Comparison of ENCODE assay signal across 8 cellular contexts in the genomic region with DNA sequence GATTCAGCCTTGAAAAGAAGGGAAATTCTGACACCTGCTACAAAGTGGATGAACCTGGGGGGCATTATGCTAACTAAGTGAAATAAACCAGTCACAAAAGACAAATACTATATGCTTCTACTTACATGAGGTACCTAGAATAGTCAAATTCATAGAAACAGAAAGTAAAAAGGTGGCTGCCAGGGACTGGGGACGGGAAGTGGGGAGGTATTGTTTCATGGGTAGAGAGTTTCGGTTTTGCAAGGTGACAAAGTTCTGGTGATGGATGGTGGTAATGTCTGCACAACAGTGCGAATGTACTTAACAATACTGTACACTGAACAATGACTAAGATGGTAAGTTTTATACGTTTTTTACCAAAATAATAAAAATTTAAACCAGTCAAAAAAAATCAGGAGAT. TPM values are rescaled to one million over a fixed set of nuclear protein-coding genes. Genes with fewer than 3 reads are reported as not detected.
DNase-seq lines count a peak whose midpoint lies in the region; ATAC-seq and TF ChIP-seq lines count a peak whose summit lies in the region.

No MANE protein-coding gene starts in this region.

- H3K4me1 ChIP-seq in colonic mucosa: no peaks in the 10 kb centered on the region

- no peaks in the 10 kb centered on the region for H3K36me3 ChIP-seq in SU-DHL-6 (ENCODE audit: low read length)
- no peaks in the 10 kb centered on the region for H3K36me3 ChIP-seq in colonic mucosa

- no peaks in the 10 kb centered on the region for H3K79me2 ChIP-seq in SU-DHL-6 (ENCODE audit: insufficient read depth, low read length)

- H3K9me2 ChIP-seq in SU-DHL-6 (replicated peaks; ENCODE audit: insufficient read depth, low read length): no peaks in the 10 kb centered on the region

- H3K27me3 ChIP-seq in SU-DHL-6 (ENCODE audit: low read length): no peaks in the 10 kb centered on the region
- no peaks in the 10 kb centered on the region for H3K27me3 ChIP-seq in colonic mucosa

- H2AFZ ChIP-seq in SU-DHL-6 (ENCODE audit: low read depth, low read length, severe bottlenecking): no peak overlapping the region

- DNase-seq in colonic mucosa (no peak), KG1 (lab: John Stamatoyannopoulos, UW) (no peak), NCI-H774 (lab: John Stamatoyannopoulos, UW) (no peak), mucosa of gallbladder (ENCODE audit: low spot score) (no peak)
- DNase-seq in stimulated activated CD4-positive, alpha-beta T cell treated with anti-CD3 and anti-CD28 coated beads, Interleukin-4, amount 100 ng/mL, for 24 hours: peak; percentile 76

- peak overlapping the region; percentile 38 for H3K4me3 ChIP-seq in SU-DHL-6 (ENCODE audit: insufficient read depth, low read length, poor library complexity, severe bottlenecking)
- no peak overlapping the region for H3K4me3 ChIP-seq in colonic mucosa

- H3K27ac ChIP-seq in SU-DHL-6 (ENCODE audit: low read depth, low read length) (peak overlapping the region; percentile 88), colonic mucosa (peak overlapping the region; percentile 42)

- ATAC-seq in GM18520 (IDR thresholded peaks at IDR 0.05; ENCODE audit: unreplicated experiment) (peak; percentile 55), HG02852 (IDR thresholded peaks at IDR 0.05; ENCODE audit: unreplicated experiment) (peak; percentile 53)

- no peaks in the 10 kb centered on the region for H4K20me1 ChIP-seq in SU-DHL-6 (ENCODE audit: low read depth, low read length)

- peak overlapping the region; percentile 89 for H3K4me2 ChIP-seq in SU-DHL-6 (ENCODE audit: low read depth, low read length, poor library complexity, severe bottlenecking)

- no peaks in the 10 kb centered on the region for H3K9me3 ChIP-seq in SU-DHL-6 (ENCODE audit: insufficient read depth, low read length)
- no peaks in the 10 kb centered on the region for H3K9me3 ChIP-seq in colonic mucosa

- intact Hi-C loops in colonic mucosa (cut with DNase I): no loop called here

- peak overlapping the region; percentile 27; the same call in 1 of the 2 replicates for H3K9ac ChIP-seq in SU-DHL-6 (ENCODE audit: low read length)
- no peak overlapping the region for H3K9ac ChIP-seq in colonic mucosa (ENCODE audit: low read depth in 2 of 2, low read length in 2 of 2)

- peaks cover 14% of the 10 kb centered on the region for H3F3A ChIP-seq in SU-DHL-6 (ENCODE audit: insufficient read depth)

- TF ChIP-seq CTCF in SU-DHL-6 (IDR thresholded peaks at IDR 0.05; ENCODE audit: insufficient read depth, low read length, poor library complexity, severe bottlenecking): no peak
- TF ChIP-seq CTCF in colonic mucosa (IDR thresholded peaks at IDR 0.05): no peak

RNA-seq across cellular contexts. Expression of gene IDH2, which starts 4.8 kb away (rescaled TPM):
- 100 to 1,000 TPM; 201 to 286 TPM for total RNA-seq in colonic mucosa
- total RNA-seq in mucosa of gallbladder: 73.2 TPM
